ENCODE assay signal across 14 cellular contexts in genomic region chr17:80103061-80103481, GRCh38. TPM values are rescaled to one million over a fixed set of nuclear protein-coding genes. Genes with fewer than 3 reads are reported as not detected.
DNase-seq lines count a peak whose midpoint lies in the region; ATAC-seq and TF ChIP-seq lines count a peak whose summit lies in the region.
"Had no signal": no experiment of that assay in that cellular context is flagged by ENCODE, and none has a peak within 500 bp of the region (broad histone marks: within the 10 kb centered on the region; RNA-seq: fewer than 3 reads in every experiment).

No MANE protein-coding gene starts in this region.

- no peaks in the 10 kb centered on the region for H3K36me3 ChIP-seq in Loucy (ENCODE audit: insufficient read depth, low read length)
- H3K36me3 ChIP-seq in mammary epithelial cell (ENCODE audit: insufficient read depth, low read length): no peaks in the 10 kb centered on the region
- H3K36me3 ChIP-seq: right lobe of liver had no signal

- TF ChIP-seq CTCF in CD4-positive, alpha-beta T cell (IDR thresholded peaks at IDR 0.05): no peak
- TF ChIP-seq CTCF in Loucy (conservative IDR thresholded peaks at IDR 0.05; ENCODE audit: low read length) (no peak), mammary epithelial cell (conservative IDR thresholded peaks at IDR 0.05 in 1 of 2, IDR thresholded peaks at IDR 0.05 in 1 of 2; ENCODE audit: extremely low read depth in 1 of 2, insufficient read depth in 1 of 2, low read depth in 1 of 2, low read length in 2 of 2) (no peak), natural killer cell (IDR thresholded peaks at IDR 0.05) (no peak)

- no peak for TF ChIP-seq POLR2A in erythroblast (IDR thresholded peaks at IDR 0.05; ENCODE audit: low read length)

- H3K27me3 ChIP-seq in CD4-positive, alpha-beta T cell (ENCODE audit: control insufficient read depth, insufficient read depth, low read length): no peaks in the 10 kb centered on the region
- H3K27me3 ChIP-seq in Loucy (ENCODE audit: insufficient read depth, low read length, poor library complexity, severe bottlenecking): no peaks in the 10 kb centered on the region
- no peaks in the 10 kb centered on the region for H3K27me3 ChIP-seq in mammary epithelial cell (ENCODE audit: insufficient read depth, low read length)
- H3K27me3 ChIP-seq: body of pancreas, right lobe of liver, testis had no signal

- in situ Hi-C loops in mammary epithelial cell (cut with MboI; ENCODE audit: low sequenced_read_pairs in 2 of 2): no loop called here

- no peak overlapping the region for H3K27ac ChIP-seq in CD4-positive, alpha-beta T cell (ENCODE audit: low read depth, low read length)
- H3K27ac ChIP-seq in mammary epithelial cell (ENCODE audit: insufficient read depth, low read depth, low read length): no peak overlapping the region
- H3K27ac ChIP-seq: body of pancreas, PC-9, right lobe of liver, testis had no signal

- no peak for ATAC-seq in CD4-positive, alpha-beta T cell (ENCODE audit: poor library complexity)
- ATAC-seq in natural killer cell (no peak), GM21367 (IDR thresholded peaks at IDR 0.05; ENCODE audit: unreplicated experiment) (no peak), HG02852 (IDR thresholded peaks at IDR 0.05; ENCODE audit: unreplicated experiment) (no peak)
- ATAC-seq: body of pancreas, right lobe of liver had no signal

- no peaks in the 10 kb centered on the region for H3K27me3 Mint-ChIP-seq in CD4-positive, alpha-beta T cell
- peaks cover 0 to 3% of the 10 kb centered on the region in 2 donors for H3K27me3 Mint-ChIP-seq in natural killer cell (ENCODE audit: low read depth in 2 of 2)

- no TSS peak for BruUV-seq in mammary epithelial cell (replicated peaks; lab: Mats Ljungman, UMichigan)

- WGBS in mammary epithelial cell (ENCODE audit: low coverage, missing lambda C conversion rate): 11% methylated on average over 10 of the region's 10 CpGs

- H3K27ac Mint-ChIP-seq in CD4-positive, alpha-beta T cell: no peak overlapping the region
- H3K27ac Mint-ChIP-seq in natural killer cell: peak overlapping the region; percentile 53 to 89

- no peak overlapping the region for H2AFZ ChIP-seq in Loucy (ENCODE audit: low read length)
- peak overlapping the region; percentile 0 for H2AFZ ChIP-seq in mammary epithelial cell (ENCODE audit: low read depth, low read length)
- H2AFZ ChIP-seq: PC-9 had no signal

- DNase-seq in CD4-positive, alpha-beta T cell: no peak
- DNase-seq in mammary epithelial cell (peak; percentile 26), natural killer cell (no peak), erythroblast (lab: John Stamatoyannopoulos, UW) (no peak), OCI-M1 (lab: John Stamatoyannopoulos, UW) (no peak)
- DNase-seq: body of pancreas, NCI-H2171 treated with DMSO at 0.1 percent for 48 hours, PC-9, T1000, testis had no signal

- H3K4me1 ChIP-seq in Loucy (ENCODE audit: insufficient read depth, low read length, poor library complexity, severe bottlenecking) (peaks cover 22% of the 10 kb centered on the region), mammary epithelial cell (ENCODE audit: insufficient read depth, low read length) (peaks cover 32% of the 10 kb centered on the region)
- H3K4me1 ChIP-seq: right lobe of liver had no signal

- H3K4me3 ChIP-seq in Loucy (ENCODE audit: low read length, poor library complexity, severe bottlenecking): no peak overlapping the region
- no peak overlapping the region for H3K4me3 ChIP-seq in mammary epithelial cell (replicated peaks in 1 of 3; ENCODE audit: insufficient read depth in 1 of 3, low read depth in 2 of 3, low read length in 3 of 3)
- H3K4me3 ChIP-seq: body of pancreas, testis had no signal

- peaks cover 7% of the 10 kb centered on the region for H3K79me2 ChIP-seq in Loucy (ENCODE audit: insufficient read depth, low read length)
- H3K79me2 ChIP-seq in mammary epithelial cell (ENCODE audit: insufficient read depth, low read length): peaks cover 9% of the 10 kb centered on the region

- intact Hi-C loops in CD4-positive, alpha-beta T cell (cut with DNase I, micrococcal nuclease): loop anchor here (5.0 to 10.0 kb wide), 6 partner anchors 44 to 1992 kb away; partner anchors contain the start of genes CCDC40 (in 1 of the 2), EIF4A3 (in 1 of the 2), FASN (in 1 of the 2) and RPTOR (in 1 of the 2)
- intact Hi-C loops in mammary epithelial cell (cut with micrococcal nuclease): loop anchor here (1.0 to 10.0 kb wide), 4 partner anchors 82 to 259 kb away; no protein-coding TSS in a partner anchor
- intact Hi-C loops in natural killer cell (cut with micrococcal nuclease): no loop called here

- H3K9me3 ChIP-seq in CD4-positive, alpha-beta T cell (ENCODE audit: control insufficient read depth, low read length): no peaks in the 10 kb centered on the region
- H3K9me3 ChIP-seq in Loucy (ENCODE audit: insufficient read depth, low read depth, low read length): no peaks in the 10 kb centered on the region
- no peaks in the 10 kb centered on the region for H3K9me3 ChIP-seq in mammary epithelial cell (replicated peaks; ENCODE audit: insufficient read depth, low read length)
- H3K9me3 ChIP-seq: body of pancreas, right lobe of liver, testis had no signal

- H3K4me3 Mint-ChIP-seq in CD4-positive, alpha-beta T cell: peak overlapping the region; percentile 72
- peak overlapping the region; percentile 60 for H3K4me3 Mint-ChIP-seq in natural killer cell

- POLR2A ChIA-PET in CD4-positive, alpha-beta T cell (lab: Charles Lee): no interaction called here

- H3K9me3 Mint-ChIP-seq in CD4-positive, alpha-beta T cell: no peaks in the 10 kb centered on the region
- H3K9me3 Mint-ChIP-seq in natural killer cell: no peaks in the 10 kb centered on the region

- no peaks in the 10 kb centered on the region for H3F3A ChIP-seq in Loucy (ENCODE audit: low read depth)

- H3K36me3 Mint-ChIP-seq in CD4-positive, alpha-beta T cell (ENCODE audit: low read depth): peaks cover 5% of the 10 kb centered on the region
- no peaks in the 10 kb centered on the region for H3K36me3 Mint-ChIP-seq in natural killer cell

- H3K9me2 ChIP-seq in Loucy (replicated peaks; ENCODE audit: low read depth, low read length): no peaks in the 10 kb centered on the region

- H3K4me2 ChIP-seq in Loucy (ENCODE audit: low read depth, low read length, poor library complexity, severe bottlenecking) (peak overlapping the region; percentile 96), mammary epithelial cell (ENCODE audit: insufficient read depth, low read depth, low read length) (peak overlapping the region; percentile 100)

- H3K4me1 Mint-ChIP-seq in CD4-positive, alpha-beta T cell (ENCODE audit: low read depth): peaks cover 35% of the 10 kb centered on the region
- H3K4me1 Mint-ChIP-seq in natural killer cell: peaks cover 15 to 19% of the 10 kb centered on the region in 2 donors

- CTCF ChIA-PET in CD4-positive, alpha-beta T cell (lab: Charles Lee): no interaction called here
- CTCF ChIA-PET in mammary epithelial cell (lab: Charles Lee; ENCODE audit: low non-redundant PET): no interaction called here

- dilution Hi-C loops in mammary epithelial cell (cut with HindIII; ENCODE audit: low sequenced_read_pairs): no loop called here

- peak overlapping the region; percentile 87 for H3K9ac ChIP-seq in Loucy (ENCODE audit: low read depth, low read length, poor library complexity, severe bottlenecking)
- no peak overlapping the region for H3K9ac ChIP-seq in mammary epithelial cell (ENCODE audit: insufficient read depth, low read length)

- H4K20me1 ChIP-seq in Loucy (ENCODE audit: insufficient read depth, low read length, poor library complexity, severe bottlenecking) (no peaks in the 10 kb centered on the region), mammary epithelial cell (ENCODE audit: insufficient read depth, low read length) (no peaks in the 10 kb centered on the region)

RNA-seq across cellular contexts. Expression of gene GAA, which starts 1.7 kb away (rescaled TPM):
- total RNA-seq in CD4-positive, alpha-beta T cell: 10 to 100 TPM; 22.2 to 22.4 TPM
- 100 to 1,000 TPM in 1 of 2 donors, 10 to 100 TPM in 1; 32.2 to 230 TPM for total RNA-seq in mammary epithelial cell
- 12.7 TPM for polyA plus RNA-seq in mammary epithelial cell
- 6.2 TPM for polyA minus RNA-seq in mammary epithelial cell
- total RNA-seq in natural killer cell: 10 to 100 TPM; 28.5 to 35.8 (median 32.9) TPM

RNA-seq across cellular contexts. Expression of gene EIF4A3, which starts 43.9 kb away (rescaled TPM):
- 10 to 100 TPM; 79.6 to 79.7 TPM for total RNA-seq in CD4-positive, alpha-beta T cell
- total RNA-seq in mammary epithelial cell (10 to 100 TPM; 79.7 to 86.4 TPM), natural killer cell (10 to 100 TPM; 86.2 to 88.6 (median 88.0) TPM)
- polyA plus RNA-seq in mammary epithelial cell: 139 TPM
- 104 TPM for polyA minus RNA-seq in mammary epithelial cell
